12 cellular contexts compared by ENCODE assay signal in genomic region chr9:130447193-130447816, GRCh38. TPM values are rescaled to one million over a fixed set of nuclear protein-coding genes. Genes with fewer than 3 reads are reported as not detected.
DNase-seq lines count a peak whose midpoint lies in the region; ATAC-seq and TF ChIP-seq lines count a peak whose summit lies in the region.
"Had no signal": no experiment of that assay in that cellular context is flagged by ENCODE, and none has a peak within 500 bp of the region (broad histone marks: within the 10 kb centered on the region; RNA-seq: fewer than 3 reads in every experiment).

No MANE protein-coding gene starts in this region.

- DNase-seq in NCI-H524 (lab: John Stamatoyannopoulos, UW): peak; percentile 56 to 66
- DNase-seq in NCI-H524 treated with DMSO at 0.1 percent for 48 hours (lab: John Stamatoyannopoulos, UW): no peak
- DNase-seq in right cardiac atrium: peak in 2 of 3 donors; percentile 46 to 51
- DNase-seq in suprapubic skin (ENCODE audit: low spot score in 2 of 2): no peak
- DNase-seq in NCI-H1436 treated with DMSO at 0.1 percent for 48 hours (lab: John Stamatoyannopoulos, UW): no peak
- no peak for DNase-seq in HT-29 (ENCODE audit: low spot score)
- DNase-seq: hippocampal formation had no signal

- no peaks in the 10 kb centered on the region for H3K79me2 ChIP-seq in OCI-LY3 (ENCODE audit: low read length)

- no peak for TF ChIP-seq CTCF in OCI-LY3 (IDR thresholded peaks at IDR 0.05; ENCODE audit: low read depth, low read length)
- no peak for TF ChIP-seq CTCF in suprapubic skin (IDR thresholded peaks at IDR 0.05)

- peak overlapping the region; percentile 74; the same call in 1 of the 2 replicates for H2AFZ ChIP-seq in OCI-LY3 (ENCODE audit: low read depth, low read length)

- H3K9ac ChIP-seq in OCI-LY3 (ENCODE audit: low read length): peak overlapping the region; percentile 48

- no peak for TF ChIP-seq POLR2A in suprapubic skin (IDR thresholded peaks at IDR 0.05)

- H4K20me1 ChIP-seq in OCI-LY3 (ENCODE audit: insufficient read depth, low read length): no peaks in the 10 kb centered on the region

- 84% methylated on average over 12 of the region's 12 CpGs for WGBS in right cardiac atrium
- 45% methylated on average over 10 of the region's 12 CpGs for WGBS in suprapubic skin

- H3K27me3 ChIP-seq in OCI-LY3 (ENCODE audit: low read depth, low read length): no peaks in the 10 kb centered on the region
- no peaks in the 10 kb centered on the region for H3K27me3 ChIP-seq in right cardiac atrium (ENCODE audit: control insufficient read depth, insufficient read depth)
- H3K27me3 ChIP-seq in suprapubic skin: peaks cover 5% of the 10 kb centered on the region
- H3K27me3 ChIP-seq: ovary had no signal

- intact Hi-C loops in right cardiac atrium (cut with DNase I): no loop called here

- peak overlapping the region; percentile 68 for H3K4me2 ChIP-seq in OCI-LY3 (ENCODE audit: low read length)

- no peaks in the 10 kb centered on the region for H3K9me3 ChIP-seq in OCI-LY3 (ENCODE audit: insufficient read depth, low read length)
- H3K9me3 ChIP-seq in right cardiac atrium (ENCODE audit: control insufficient read depth, low read length): no peaks in the 10 kb centered on the region
- no peaks in the 10 kb centered on the region for H3K9me3 ChIP-seq in suprapubic skin
- H3K9me3 ChIP-seq: ovary had no signal

- TF ChIP-seq EP300 in suprapubic skin (IDR thresholded peaks at IDR 0.05): no peak

- no peak for ATAC-seq in right cardiac atrium
- ATAC-seq in GM19395 (IDR thresholded peaks at IDR 0.05; ENCODE audit: unreplicated experiment): no peak

- H3K4me3 ChIP-seq in OCI-LY3 (ENCODE audit: low read length) (peak overlapping the region; percentile 25; the same call in 1 of the 2 replicates), right cardiac atrium (ENCODE audit: low read length) (no peak overlapping the region), suprapubic skin (no peak overlapping the region)
- H3K4me3 ChIP-seq: ovary had no signal

- peak overlapping the region; percentile 61 for H3K27ac ChIP-seq in OCI-LY3 (ENCODE audit: low read length)
- H3K27ac ChIP-seq in right cardiac atrium (ENCODE audit: low read length): peak overlapping the region; percentile 49
- peak overlapping the region; percentile 79 for H3K27ac ChIP-seq in suprapubic skin
- H3K27ac ChIP-seq: VCaP had no signal

- H3K4me1 ChIP-seq in OCI-LY3 (ENCODE audit: low read length) (peaks cover 25% of the 10 kb centered on the region), right cardiac atrium (ENCODE audit: control insufficient read depth, insufficient read depth, low read length) (peaks cover 20% of the 10 kb centered on the region), suprapubic skin (peaks cover 72% of the 10 kb centered on the region)

- no peaks in the 10 kb centered on the region for H3K36me3 ChIP-seq in OCI-LY3 (replicated peaks; ENCODE audit: low read depth, low read length)
- no peaks in the 10 kb centered on the region for H3K36me3 ChIP-seq in suprapubic skin
- H3K36me3 ChIP-seq: ovary had no signal

RNA-seq across cellular contexts. Expression of gene ASS1, which starts 2.5 kb away (rescaled TPM):
- 10 to 100 TPM; 37.6 to 88.3 (median 52.9) TPM for total RNA-seq in right cardiac atrium
- 77.8 TPM for polyA plus RNA-seq in right cardiac atrium
- total RNA-seq in suprapubic skin: 100 to 1,000 TPM; 107 to 225 (median 163) TPM
- total RNA-seq in HT-29 (2014; rRNA removed; shearing (Covaris generic)): 32.8 and 33.5 TPM in 2 replicates
- polyA plus RNA-seq: IgD-negative memory B cell had no signal

Comparison
In these comparisons a context has a peak if more than half of its experiments do, and no peak if none do; other contexts are left out.
1. DNase-seq: peak in NCI-H524 (2 of 2) and right cardiac atrium (2 of 3); none in NCI-H524 treated with DMSO at 0.1 percent for 48 hours (single experiment), suprapubic skin (0 of 2), NCI-H1436 treated with DMSO at 0.1 percent for 48 hours (single experiment) and HT-29 (single experiment).
2. Peak in every context shown above with its lines, with median percentiles within 50 percentile points of each other: H3K27ac ChIP-seq.